Comparison of ENCODE assay signal across 15 cellular contexts in genomic region chr6:1895721-1896120, GRCh38.
DNase-seq lines count a peak whose midpoint lies in the region; ATAC-seq and TF ChIP-seq lines count a peak whose summit lies in the region.
"Had no signal": no experiment of that assay in that cellular context is flagged by ENCODE, and none has a peak within 500 bp of the region (broad histone marks: within the 10 kb centered on the region; RNA-seq: fewer than 3 reads in every experiment).

No MANE protein-coding gene starts in this region.

- ATAC-seq in omental fat pad (ENCODE audit: low FRiP score), result peak; percentile 31
- ATAC-seq in GM21526 (IDR thresholded peaks at IDR 0.05; ENCODE audit: low FRiP score, unreplicated experiment), result no peak
- ATAC-seq: CD8-positive, alpha-beta T cell; HepG2 had no signal

- TF ChIP-seq CTCF in omental fat pad (IDR thresholded peaks at IDR 0.05), result no peak

- DNase-seq in NCI-H226 (peak; percentile 18), dermis blood vessel endothelial cell (peak; percentile 33), omental fat pad (ENCODE audit: low spot score) (no peak), caudate nucleus (lab: John Stamatoyannopoulos, UW) (no peak), NCI-H2171 (lab: John Stamatoyannopoulos, UW) (no peak), amniotic stem cell (lab: John Stamatoyannopoulos, UW) (no peak)
- DNase-seq: CD8-positive, alpha-beta T cell; DND-41; MM.1S; NCI-H1105 treated with DMSO at 0.1 percent for 48 hours; NCI-H187 treated with DMSO at 0.1 percent for 48 hours; NCI-H510A treated with DMSO at 0.1 percent for 48 hours; SHP77 treated with DMSO at 0.1 percent for 48 hours had no signal

- H3K27ac ChIP-seq in caudate nucleus (ENCODE audit: low read depth, low read length), result no peak overlapping the region

Comparison
In these comparisons a context has a peak if more than half of its experiments do, and no peak if none do; other contexts are left out.
1. DNase-seq: peak in NCI-H226 (single experiment) and dermis blood vessel endothelial cell (single experiment); none in omental fat pad (single experiment), caudate nucleus (0 of 61), NCI-H2171 (single experiment) and amniotic stem cell (single experiment).